8 cellular contexts compared by ENCODE assay signal in genomic region chr20:49936153-49937022, GRCh38. TPM values are rescaled to one million over a fixed set of nuclear protein-coding genes. Genes with fewer than 3 reads are reported as not detected.
DNase-seq lines count a peak whose midpoint lies in the region; ATAC-seq, FAIRE-seq and TF ChIP-seq lines count a peak whose summit lies in the region.

A gene with protein sequence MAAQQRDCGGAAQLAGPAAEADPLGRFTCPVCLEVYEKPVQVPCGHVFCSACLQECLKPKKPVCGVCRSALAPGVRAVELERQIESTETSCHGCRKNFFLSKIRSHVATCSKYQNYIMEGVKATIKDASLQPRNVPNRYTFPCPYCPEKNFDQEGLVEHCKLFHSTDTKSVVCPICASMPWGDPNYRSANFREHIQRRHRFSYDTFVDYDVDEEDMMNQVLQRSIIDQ (plus strand): TSS chr20:49936397. CDS start chr20:49936413, 16 bp downstream.

- no peaks in the 10 kb centered on the region for H3K9me3 ChIP-seq in A549

- TF ChIP-seq POLR2A in A549 (IDR thresholded peaks at IDR 0.05; ENCODE audit: low read length), result peak; percentile 92

- peaks cover 20% of the 10 kb centered on the region for H3K4me1 ChIP-seq in A549

- peak; percentile 90 to 91 for ATAC-seq in A549
- ATAC-seq in GM18858 (IDR thresholded peaks at IDR 0.05; ENCODE audit: unreplicated experiment), result peak; percentile 44
- peak; percentile 61 for ATAC-seq in HG03135 (IDR thresholded peaks at IDR 0.05; ENCODE audit: unreplicated experiment)
- peak; percentile 88 for ATAC-seq in central memory CD8-positive, alpha-beta T cell (replicated peaks; ENCODE audit: extremely low read depth, poor library complexity, severe bottlenecking)

- no peaks in the 10 kb centered on the region for H3K27me3 Mint-ChIP-seq in central memory CD8-positive, alpha-beta T cell

- WGBS in A549 (ENCODE audit: missing lambda C conversion rate), result 1% methylated on average over 25 of the region's 79 CpGs

- no peaks in the 10 kb centered on the region for H3K9me3 Mint-ChIP-seq in central memory CD8-positive, alpha-beta T cell

- POLR2A ChIA-PET in A549 (lab: Yijun Ruan, JAX), result interaction anchor here (1.2 to 2.0 kb wide), 4 partner anchors 9 to 34 kb away, joined by 3 to 11 read pairs (median 6); partner anchors contain the start of gene SPATA2

- H3K27ac ChIP-seq in A549, result peak within 1 kb of the TSS; percentile 79 to 95

- peaks cover 26% of the 10 kb centered on the region for H3K36me3 Mint-ChIP-seq in central memory CD8-positive, alpha-beta T cell (ENCODE audit: insufficient read depth)

- peaks cover 49% of the 10 kb centered on the region for H3K4me1 Mint-ChIP-seq in central memory CD8-positive, alpha-beta T cell

- no peak for TF ChIP-seq CTCF in A549 (IDR thresholded peaks at IDR 0.05)

- no peak for FAIRE-seq in A549 (lab: Jason Lieb, UNC)

- DNase-seq in A549 (ENCODE audit: low read depth in 1 of 2, low spot score in 1 of 2) (peak; percentile 72 to 90), NCI-H446 treated with DMSO at 0.1 percent for 48 hours (lab: John Stamatoyannopoulos, UW) (peak; percentile 84), islet precursor cell (peak; percentile 93)
- DNase-seq in activated CD4-positive, CD25-positive, alpha-beta regulatory T cell treated with anti-CD3 and anti-CD28 coated beads, Interleukin-2, amount 50 U/mL, for 72 hours, result peak; percentile 88
- DNase-seq in central memory CD8-positive, alpha-beta T cell (ENCODE audit: low spot score in 2 of 2), result peak; percentile 75 to 78
- DNase-seq in stimulated activated CD4-positive, alpha-beta T cell treated with anti-CD3 and anti-CD28 coated beads, Interleukin-12 subunit alpha, Interleukin-12 subunit beta, amount 100 ng/mL, for 4 hours, result peak; percentile 92

- peak within 1 kb of the TSS; percentile 97 for H3K4me3 Mint-ChIP-seq in central memory CD8-positive, alpha-beta T cell

- TF ChIP-seq RAD21 in A549 (conservative IDR thresholded peaks at IDR 0.05 in 1 of 2, IDR thresholded peaks at IDR 0.05 in 1 of 2), result no peak

- 0 out of 5 replicates have a peak, but pooled peaks of 1 of the 2 experiments have one; percentile 8 for TF ChIP-seq EP300 in A549 (IDR thresholded peaks at IDR 0.05)

- peak within 1 kb of the TSS; percentile 71 for H3K4me3 ChIP-seq in A549

- CTCF ChIA-PET in A549 (lab: Yijun Ruan, JAX), result interaction anchor here (0.6 to 2.4 kb wide), 7 partner anchors 10 to 583 kb away, joined by 3 to 9 read pairs (median 3); no protein-coding TSS in a partner anchor

- H3K4me2 ChIP-seq in A549, result peak within 1 kb of the TSS; percentile 95

- peak within 1 kb of the TSS; percentile 91 for H3K27ac Mint-ChIP-seq in central memory CD8-positive, alpha-beta T cell (ENCODE audit: low read depth)

TF ChIP-seq in A549, 52 proteins besides CTCF, POLR2A, EP300 and RAD21 (continues in another document):
- TF ChIP-seq TFCP2L1 (CRISPR knock-in tag; IDR thresholded peaks at IDR 0.05), result no peak
- no peak for TF ChIP-seq ESRRA (IDR thresholded peaks at IDR 0.05; ENCODE audit: borderline replicate concordance, low read length)
- TF ChIP-seq KDM1A (IDR thresholded peaks at IDR 0.05; ENCODE audit: low read depth), result no peak
- TF ChIP-seq CBX8 (IDR thresholded peaks at IDR 0.05), result no peak
- TF ChIP-seq REST (IDR thresholded peaks at IDR 0.05), result no peak
- no peak for TF ChIP-seq ZNF302 (CRISPR knock-in tag; IDR thresholded peaks at IDR 0.05)
- TF ChIP-seq, protein P1, sequence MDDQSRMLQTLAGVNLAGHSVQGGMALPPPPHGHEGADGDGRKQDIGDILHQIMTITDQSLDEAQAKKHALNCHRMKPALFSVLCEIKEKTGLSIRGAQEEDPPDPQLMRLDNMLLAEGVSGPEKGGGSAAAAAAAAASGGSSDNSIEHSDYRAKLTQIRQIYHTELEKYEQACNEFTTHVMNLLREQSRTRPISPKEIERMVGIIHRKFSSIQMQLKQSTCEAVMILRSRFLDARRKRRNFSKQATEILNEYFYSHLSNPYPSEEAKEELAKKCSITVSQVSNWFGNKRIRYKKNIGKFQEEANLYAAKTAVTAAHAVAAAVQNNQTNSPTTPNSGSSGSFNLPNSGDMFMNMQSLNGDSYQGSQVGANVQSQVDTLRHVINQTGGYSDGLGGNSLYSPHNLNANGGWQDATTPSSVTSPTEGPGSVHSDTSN (IDR thresholded peaks at IDR 0.05), result peak; percentile 29; the same call in 1 of the 2 replicates
- TF ChIP-seq ZFP36 (IDR thresholded peaks at IDR 0.05; ENCODE audit: borderline replicate concordance, partially characterized antibody), result no peak
- no peak for TF ChIP-seq RNF2 (IDR thresholded peaks at IDR 0.05; ENCODE audit: borderline replicate concordance, low read depth)
- TF ChIP-seq RCOR1 (IDR thresholded peaks at IDR 0.05; ENCODE audit: low read depth, low read length), result no peak
- TF ChIP-seq ZC3H11A (IDR thresholded peaks at IDR 0.05), result no peak
- TF ChIP-seq HDAC2 (IDR thresholded peaks at IDR 0.05), result no peak
- TF ChIP-seq CHD2 (IDR thresholded peaks at IDR 0.05; ENCODE audit: low read length, partially characterized antibody), result no peak
- no peak for TF ChIP-seq HEYL (CRISPR knock-in tag; IDR thresholded peaks at IDR 0.05)
- TF ChIP-seq POLR2AphosphoS2 (conservative IDR thresholded peaks at IDR 0.05; ENCODE audit: low read length), result no peak
- TF ChIP-seq MAZ (IDR thresholded peaks at IDR 0.05; ENCODE audit: borderline replicate concordance, low read depth, low read length), result no peak
- no peak for TF ChIP-seq NPAS2 (CRISPR knock-in tag; IDR thresholded peaks at IDR 0.05; ENCODE audit: borderline replicate concordance)
- TF ChIP-seq BHLHE40 (IDR thresholded peaks at IDR 0.05; ENCODE audit: low read depth, low read length), result no peak
- no peak for TF ChIP-seq SMC3 (IDR thresholded peaks at IDR 0.05)
- no peak for TF ChIP-seq ELK1 (IDR thresholded peaks at IDR 0.05; ENCODE audit: low read depth, low read length)
- no peak for TF ChIP-seq HOXB5 (CRISPR knock-in tag; IDR thresholded peaks at IDR 0.05)
- TF ChIP-seq GATA3 (IDR thresholded peaks at IDR 0.05; ENCODE audit: borderline replicate concordance), result no peak
- no peak; the same call in 1 of the 2 replicates for TF ChIP-seq MYC (IDR thresholded peaks at IDR 0.05; ENCODE audit: borderline replicate concordance, low read length)
- TF ChIP-seq, protein P2, sequence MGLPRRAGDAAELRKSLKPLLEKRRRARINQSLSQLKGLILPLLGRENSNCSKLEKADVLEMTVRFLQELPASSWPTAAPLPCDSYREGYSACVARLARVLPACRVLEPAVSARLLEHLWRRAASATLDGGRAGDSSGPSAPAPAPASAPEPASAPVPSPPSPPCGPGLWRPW (IDR thresholded peaks at IDR 0.05), result no peak
- TF ChIP-seq CEBPB (IDR thresholded peaks at IDR 0.05), result peak; percentile 67 to 71
- TF ChIP-seq, protein P3, sequence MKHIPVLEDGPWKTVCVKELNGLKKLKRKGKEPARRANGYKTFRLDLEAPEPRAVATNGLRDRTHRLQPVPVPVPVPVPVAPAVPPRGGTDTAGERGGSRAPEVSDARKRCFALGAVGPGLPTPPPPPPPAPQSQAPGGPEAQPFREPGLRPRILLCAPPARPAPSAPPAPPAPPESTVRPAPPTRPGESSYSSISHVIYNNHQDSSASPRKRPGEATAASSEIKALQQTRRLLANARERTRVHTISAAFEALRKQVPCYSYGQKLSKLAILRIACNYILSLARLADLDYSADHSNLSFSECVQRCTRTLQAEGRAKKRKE (CRISPR knock-in tag; IDR thresholded peaks at IDR 0.05; ENCODE audit: low read depth), result no peak
- TF ChIP-seq HOXA7 (CRISPR knock-in tag; IDR thresholded peaks at IDR 0.05), result no peak
- no peak for TF ChIP-seq JUNB (IDR thresholded peaks at IDR 0.05)

RNA-seq across cellular contexts. Expression of the gene that starts here (rescaled TPM):
- polyA plus RNA-seq in A549 (2011; rRNA removed) (44.8 and 67.8 TPM in 2 replicates), A549 (2017; fragmentation: RNase III; extraction: RNeasy Plus Mini Kit Qiagen cat#74134 plus additional on column Dnase treatment) (43.1 to 47.0 TPM (median 44.0 TPM) in 3 replicates)
- 68.9 and 80.2 TPM in 2 replicates for polyA plus RNA-seq in A549 (2012; cell fraction: cytosol; rRNA removed)
- polyA plus RNA-seq in A549 (2012; cell fraction: nucleus; rRNA removed), result 101 and 123 TPM in 2 replicates
- 42.6 and 51.8 TPM in 2 replicates for polyA minus RNA-seq in A549 (2011; rRNA and poly(A)+ RNA removed)

Comparison
In these comparisons a context has a peak if more than half of its experiments do, and no peak if none do; other contexts are left out.
1. Peak in every context shown above with its lines: DNase-seq, ATAC-seq, H3K4me3 ChIP-seq and H3K27ac ChIP-seq.